In genomic region chr3:131140891-131141290, GRCh38 we compare ENCODE assay signal across 17 cellular contexts.
A peak's percentile ranks its signal among the peaks of the same experiment; 100 is the strongest.
DNase-seq lines count a peak whose midpoint lies in the region; ATAC-seq lines count a peak whose summit lies in the region.
"Had no signal": no experiment of that assay in that cellular context is flagged by ENCODE, and none has a peak within 500 bp of the region (broad histone marks: within the 10 kb centered on the region; RNA-seq: fewer than 3 reads in every experiment).

No MANE protein-coding gene starts in this region.

- no peak overlapping the region for H4K8ac ChIP-seq in trophoblast cell (ENCODE audit: low read depth, low read length)

- H3K23ac ChIP-seq in trophoblast cell (ENCODE audit: low read length), result no peak overlapping the region

- H3K27ac ChIP-seq in trophoblast cell (ENCODE audit: low read depth, low read length), result no peak overlapping the region
- H3K27ac ChIP-seq: 22Rv1; A549; BLaER1 treated with 17β-estradiol and CSF1 and Interleukin-3, amounts not matched to agents 10 nM and 100 nM had no signal

- no peaks in the 10 kb centered on the region for H3K4me1 ChIP-seq in trophoblast cell (ENCODE audit: control insufficient read depth in 1 of 2, insufficient read depth in 2 of 2, low read length in 2 of 2)
- H3K4me1 ChIP-seq: A549; BLaER1 treated with 17β-estradiol and CSF1 and Interleukin-3, amounts not matched to agents 10 nM and 100 nM had no signal

- no peak overlapping the region for H2BK12ac ChIP-seq in trophoblast cell (ENCODE audit: low read length)

- no peaks in the 10 kb centered on the region for H3K27me3 ChIP-seq in trophoblast cell (ENCODE audit: insufficient read depth, low read length)
- H3K27me3 ChIP-seq: BLaER1 treated with 17β-estradiol and CSF1 and Interleukin-3, amounts not matched to agents 10 nM and 100 nM had no signal

- DNase-seq in EH (ENCODE audit: low read depth) (peak; percentile 54), OCI-M1 (lab: John Stamatoyannopoulos, UW) (peak; percentile 4), trophoblast cell (peak; percentile 75 to 96), kidney glomerular epithelial cell (lab: John Stamatoyannopoulos, UW) (no peak), C1 segment of cervical spinal cord (lab: John Stamatoyannopoulos, UW) (no peak)
- DNase-seq: AML-193; CD4-positive, alpha-beta memory T cell; CD4-positive, CD25-positive, alpha-beta regulatory T cell; CD8-positive, alpha-beta memory T cell; COR-L47; DMS79; DND-41; GF-D8 had no signal

- no peaks in the 10 kb centered on the region for H3K79me1 ChIP-seq in trophoblast cell (ENCODE audit: low read length)

- H3K79me2 ChIP-seq in trophoblast cell (ENCODE audit: control insufficient read depth, insufficient read depth, low read length, poor library complexity), result no peaks in the 10 kb centered on the region

- no peak overlapping the region for H3K4ac ChIP-seq in trophoblast cell (ENCODE audit: low read depth, low read length)

- H3K4me2 ChIP-seq in trophoblast cell (ENCODE audit: low read length), result no peak overlapping the region
- H3K4me2 ChIP-seq: A549; BLaER1 treated with 17β-estradiol and CSF1 and Interleukin-3, amounts not matched to agents 10 nM and 100 nM had no signal

- H4K91ac ChIP-seq in trophoblast cell (ENCODE audit: low read depth, low read length), result no peak overlapping the region

- no peak overlapping the region for H3K9ac ChIP-seq in trophoblast cell (ENCODE audit: low read length)
- H3K9ac ChIP-seq: BLaER1 treated with 17β-estradiol and CSF1 and Interleukin-3, amounts not matched to agents 10 nM and 100 nM had no signal

- no peak overlapping the region for H3K18ac ChIP-seq in trophoblast cell (ENCODE audit: low read length)

- no peak overlapping the region for H3K4me3 ChIP-seq in trophoblast cell (ENCODE audit: low read depth, low read length)
- H3K4me3 ChIP-seq: A549; BLaER1 treated with 17β-estradiol and CSF1 and Interleukin-3, amounts not matched to agents 10 nM and 100 nM had no signal

- H2AFZ ChIP-seq in trophoblast cell (ENCODE audit: insufficient read depth, low read length, poor library complexity), result no peak overlapping the region

- H2BK120ac ChIP-seq in trophoblast cell (ENCODE audit: insufficient read depth, low read length, poor library complexity), result no peak overlapping the region

- no peak overlapping the region for H2AK5ac ChIP-seq in trophoblast cell (ENCODE audit: low read length)

- no peak overlapping the region for H3K14ac ChIP-seq in trophoblast cell (ENCODE audit: low read length)

- H2BK5ac ChIP-seq in trophoblast cell (ENCODE audit: low read depth, low read length, poor library complexity), result no peak overlapping the region

- ATAC-seq in HG02678 (IDR thresholded peaks at IDR 0.05; ENCODE audit: unreplicated experiment), result no peak
- ATAC-seq: A549 had no signal

- H3K36me3 ChIP-seq in trophoblast cell (ENCODE audit: control insufficient read depth in 1 of 2, insufficient read depth in 2 of 2, low read length in 2 of 2), result no peaks in the 10 kb centered on the region
- H3K36me3 ChIP-seq: BLaER1 treated with 17β-estradiol and CSF1 and Interleukin-3, amounts not matched to agents 10 nM and 100 nM had no signal

- no peak overlapping the region for H4K12ac ChIP-seq in trophoblast cell (ENCODE audit: low read depth, low read length)

- WGBS in trophoblast cell (ENCODE audit: extremely low coverage, insufficient coverage, insufficient read length), result no CpG with 5 or more reads among the region's 1 CpG

- no peaks in the 10 kb centered on the region for H3K9me3 ChIP-seq in trophoblast cell (ENCODE audit: insufficient read depth, low read depth, low read length)
- H3K9me3 ChIP-seq: A549; BLaER1 treated with 17β-estradiol and CSF1 and Interleukin-3, amounts not matched to agents 10 nM and 100 nM had no signal

Comparison
In these comparisons a context has a peak if more than half of its experiments do, and no peak if none do; other contexts are left out.
1. DNase-seq: peak in EH (single experiment), OCI-M1 (single experiment) and trophoblast cell (2 of 2); none in kidney glomerular epithelial cell (single experiment) and C1 segment of cervical spinal cord (0 of 14).